ENCODE assay signal across 1 cellular context in genomic region chr5:16521561-16522090, GRCh38.
TF ChIP-seq lines count a peak whose summit lies in the region.

No MANE protein-coding gene starts in this region.

TF ChIP-seq in K562, 482 proteins besides CTCF, POLR2A, EP300 and RAD21 (continued from another document):
- TF ChIP-seq ZMIZ1 (IDR thresholded peaks at IDR 0.05; ENCODE audit: low read depth in 2 of 2, low read length in 2 of 2) = no peak
- no peak for TF ChIP-seq HNRNPH1 (optimal IDR thresholded peaks at IDR 0.05; ENCODE audit: low read depth, low read length)
- TF ChIP-seq MAFK (IDR thresholded peaks at IDR 0.05; ENCODE audit: low read length) = no peak
- no peak for TF ChIP-seq ZNF75A (CRISPR knock-in tag; IDR thresholded peaks at IDR 0.05)
- no peak for TF ChIP-seq POU5F1 (IDR thresholded peaks at IDR 0.05; ENCODE audit: borderline replicate concordance, low read depth, low read length, partially characterized antibody)
- peak; percentile 25; the same call in 1 of the 2 replicates for TF ChIP-seq TEAD4 (IDR thresholded peaks at IDR 0.05; ENCODE audit: low read length)
- TF ChIP-seq TEAD4 (CRISPR knock-in tag; IDR thresholded peaks at IDR 0.05; ENCODE audit: borderline replicate concordance) = no peak
- no peak; a peak in 1 of 4 replicates for TF ChIP-seq TRIM24 (IDR thresholded peaks at IDR 0.05)
- TF ChIP-seq ZNF561 (CRISPR knock-in tag; conservative IDR thresholded peaks at IDR 0.05) = no peak
- 0 out of 4 replicates have a peak, but pooled peaks of 1 of the 2 experiments have one; percentile 26 for TF ChIP-seq MAZ (CRISPR knock-in tag; conservative IDR thresholded peaks at IDR 0.05 in 1 of 2, IDR thresholded peaks at IDR 0.05 in 1 of 2)
- no peak for TF ChIP-seq NFE2L1 (tag; IDR thresholded peaks at IDR 0.05; ENCODE audit: borderline replicate concordance, low read depth)
- TF ChIP-seq ZNF644 (tag; IDR thresholded peaks at IDR 0.05; ENCODE audit: low read depth) = peak; percentile 37; the same call in 1 of the 2 replicates
- no peak for TF ChIP-seq NR2F6 (CRISPR knock-in tag; IDR thresholded peaks at IDR 0.05)
- TF ChIP-seq POLR2H (tag; IDR thresholded peaks at IDR 0.05; ENCODE audit: low read depth) = no peak
- TF ChIP-seq ZNF668 (CRISPR knock-in tag; IDR thresholded peaks at IDR 0.05) = no peak
- TF ChIP-seq TCF3 (CRISPR knock-in tag; IDR thresholded peaks at IDR 0.05) = peak; percentile 36; the same call in 1 of the 2 replicates
- no peak for TF ChIP-seq ZNF24 (IDR thresholded peaks at IDR 0.05)
- TF ChIP-seq CEBPG (CRISPR knock-in tag; IDR thresholded peaks at IDR 0.05) = no peak; the same call in 1 of the 2 replicates
- peak; percentile 5 to 68; a peak in 3 of 4 replicates for TF ChIP-seq CEBPG (tag; conservative IDR thresholded peaks at IDR 0.05 in 1 of 2, IDR thresholded peaks at IDR 0.05 in 1 of 2)
- peak; percentile 51; the same call in 1 of the 2 replicates for TF ChIP-seq ZKSCAN8 (CRISPR knock-in tag; IDR thresholded peaks at IDR 0.05)
- no peak for TF ChIP-seq SMARCE1 (IDR thresholded peaks at IDR 0.05)
- TF ChIP-seq PYGO2 (tag; IDR thresholded peaks at IDR 0.05) = no peak
- no peak for TF ChIP-seq FOS (IDR thresholded peaks at IDR 0.05; ENCODE audit: extremely low read depth, insufficient read length)
- TF ChIP-seq CXXC5 (CRISPR knock-in tag; IDR thresholded peaks at IDR 0.05) = 0 out of 2 replicates have a peak, but pooled peaks have one; percentile 5
- TF ChIP-seq ZNF589 (CRISPR knock-in tag; IDR thresholded peaks at IDR 0.05; ENCODE audit: low read depth) = peak; percentile 68; the same call in 1 of the 2 replicates
- TF ChIP-seq PTRF (tag; IDR thresholded peaks at IDR 0.05) = no peak
- no peak for TF ChIP-seq E2F3 (CRISPR knock-in tag; IDR thresholded peaks at IDR 0.05)
- TF ChIP-seq CHD4 (IDR thresholded peaks at IDR 0.05; ENCODE audit: insufficient read depth, insufficient replicate concordance, low read depth, low read length, poor library complexity, severe bottlenecking) = no peak
